In genomic region chr12:131947482-131948027, GRCh38 we compare ENCODE assay signal across 13 cellular contexts. TPM values are rescaled to one million over a fixed set of nuclear protein-coding genes. Genes with fewer than 3 reads are reported as not detected.
DNase-seq lines count a peak whose midpoint lies in the region; ATAC-seq and TF ChIP-seq lines count a peak whose summit lies in the region.
"Had no signal": no experiment of that assay in that cellular context is flagged by ENCODE, and none has a peak within 500 bp of the region (broad histone marks: within the 10 kb centered on the region; RNA-seq: fewer than 3 reads in every experiment).

No MANE protein-coding gene starts in this region.

- no peaks in the 10 kb centered on the region for H3K9me3 ChIP-seq in esophagus muscularis mucosa
- H3K9me3 ChIP-seq in spleen, result no peaks in the 10 kb centered on the region

- H3K4me3 ChIP-seq in esophagus muscularis mucosa (no peak overlapping the region), spleen (no peak overlapping the region)

- TF ChIP-seq EP300 in esophagus muscularis mucosa (IDR thresholded peaks at IDR 0.05), result no peak

- in situ Hi-C loops in GM13977 (cut with MboI; ENCODE audit: low pct_unique_long_range_greater_than_20kb, low sequenced_read_pairs, unreplicated experiment), result no loop called here

- H3K27ac Mint-ChIP-seq in activated T-cell treated with anti-CD3 and anti-CD28 coated beads, Interleukin-2, amount 50 U/mL, for 24 hours, result peak overlapping the region; percentile 33

- 61% methylated on average over 8 of the region's 8 CpGs for WGBS in esophagus muscularis mucosa
- WGBS in spleen, 5 donors, result 39 to 52% (median 47%) methylated on average over 8 of the region's 8 CpGs

- intact Hi-C loops in esophagus muscularis mucosa (cut with DNase I) (loop anchor here (2.0 to 5.0 kb wide), 3 partner anchors 19 to 100 kb away; partner anchors contain the start of gene PUS1), spleen (cut with DNase I; ENCODE audit: low total_unique reads) (no loop called here)

- TF ChIP-seq CTCF in esophagus muscularis mucosa (IDR thresholded peaks at IDR 0.05) (no peak), spleen (IDR thresholded peaks at IDR 0.05 in 8 of 11, conservative IDR thresholded peaks at IDR 0.05 in 3 of 11) (no peak), GM13977 (IDR thresholded peaks at IDR 0.05; ENCODE audit: extremely low read depth, insufficient read depth, missing control alignments) (no peak)

- no peak for TF ChIP-seq POLR2A in esophagus muscularis mucosa (IDR thresholded peaks at IDR 0.05; ENCODE audit: low read depth)
- no peak for TF ChIP-seq POLR2A in spleen (IDR thresholded peaks at IDR 0.05)

- H3K27me3 Mint-ChIP-seq in activated T-cell treated with anti-CD3 and anti-CD28 coated beads, Interleukin-2, amount 50 U/mL, for 24 hours, result no peaks in the 10 kb centered on the region
- no peaks in the 10 kb centered on the region for H3K27me3 Mint-ChIP-seq in activated T-cell treated with anti-CD3 and anti-CD28 coated beads, Interleukin-2, amount 50 U/mL, for 4 hours (ENCODE audit: low read depth)
- H3K27me3 Mint-ChIP-seq: stimulated activated naive CD8-positive, alpha-beta T cell treated with anti-CD3 and anti-CD28 coated beads, Interleukin-15, amount 100 ng/mL, for 72 hours had no signal

- no peak for ATAC-seq in activated T-cell treated with anti-CD3 and anti-CD28 coated beads, Interleukin-2, amount 50 U/mL, for 4 hours
- ATAC-seq: stimulated activated naive CD8-positive, alpha-beta T cell treated with anti-CD3 and anti-CD28 coated beads, Interleukin-15, amount 100 ng/mL, for 72 hours had no signal

- H3K36me3 ChIP-seq in esophagus muscularis mucosa, result peaks cover 9 to 29% (median 18%) of the 10 kb centered on the region in 4 donors
- H3K36me3 ChIP-seq in spleen, result peaks cover 0 to 28% (median 20%) of the 10 kb centered on the region in 6 donors

- H3K4me3 Mint-ChIP-seq in activated T-cell treated with anti-CD3 and anti-CD28 coated beads, Interleukin-2, amount 50 U/mL, for 24 hours, result no peak overlapping the region
- H3K4me3 Mint-ChIP-seq in activated T-cell treated with anti-CD3 and anti-CD28 coated beads, Interleukin-2, amount 50 U/mL, for 4 hours, result no peak overlapping the region

- peaks cover 21 to 41% (median 31%) of the 10 kb centered on the region in 4 donors for H3K4me1 ChIP-seq in esophagus muscularis mucosa
- peaks cover 16 to 47% (median 40%) of the 10 kb centered on the region in 6 donors for H3K4me1 ChIP-seq in spleen

- H3K4me1 Mint-ChIP-seq in activated T-cell treated with anti-CD3 and anti-CD28 coated beads, Interleukin-2, amount 50 U/mL, for 24 hours (ENCODE audit: low read depth), result peaks cover 27% of the 10 kb centered on the region
- peaks cover 23% of the 10 kb centered on the region for H3K4me1 Mint-ChIP-seq in activated T-cell treated with anti-CD3 and anti-CD28 coated beads, Interleukin-2, amount 50 U/mL, for 4 hours (ENCODE audit: low read depth)

- DNase-seq in activated T-cell treated with anti-CD3 and anti-CD28 coated beads, Interleukin-2, amount 50 U/mL, for 24 hours, result peak; percentile 32
- no peak for DNase-seq in activated T-cell treated with anti-CD3 and anti-CD28 coated beads, Interleukin-2, amount 50 U/mL, for 4 hours
- peak; percentile 35 for DNase-seq in RPMI8226
- no peak for DNase-seq in esophagus muscularis mucosa (ENCODE audit: extremely low spot score)
- peak; percentile 42 for DNase-seq in spleen
- no peak for DNase-seq in GM13977 (ENCODE audit: low spot score)
- DNase-seq in NK-92 treated with Interleukin-12 subunit alpha and Interleukin-12 subunit beta, amount 100 ng/mL, for 24 hours (lab: John Stamatoyannopoulos, UW), result no peak
- no peak for DNase-seq in GDM1 (lab: John Stamatoyannopoulos, UW)
- DNase-seq: activated CD4-positive, CD25-positive, alpha-beta regulatory T cell; AML-193; GF-D8; SHP77 had no signal

- H3K36me3 Mint-ChIP-seq in activated T-cell treated with anti-CD3 and anti-CD28 coated beads, Interleukin-2, amount 50 U/mL, for 24 hours (ENCODE audit: low read depth), result peaks cover 54% of the 10 kb centered on the region
- H3K36me3 Mint-ChIP-seq in activated T-cell treated with anti-CD3 and anti-CD28 coated beads, Interleukin-2, amount 50 U/mL, for 4 hours (ENCODE audit: insufficient read depth), result peaks cover 13% of the 10 kb centered on the region

- no peaks in the 10 kb centered on the region for H3K9me3 Mint-ChIP-seq in activated T-cell treated with anti-CD3 and anti-CD28 coated beads, Interleukin-2, amount 50 U/mL, for 24 hours
- no peaks in the 10 kb centered on the region for H3K9me3 Mint-ChIP-seq in activated T-cell treated with anti-CD3 and anti-CD28 coated beads, Interleukin-2, amount 50 U/mL, for 4 hours
- H3K9me3 Mint-ChIP-seq: stimulated activated naive CD8-positive, alpha-beta T cell treated with anti-CD3 and anti-CD28 coated beads, Interleukin-15, amount 100 ng/mL, for 72 hours had no signal

- H3K27me3 ChIP-seq in esophagus muscularis mucosa (no peaks in the 10 kb centered on the region), spleen (replicated peaks in 1 of 7) (no peaks in the 10 kb centered on the region)

- H3K27ac ChIP-seq in esophagus muscularis mucosa (replicated peaks in 1 of 4) (peak overlapping the region in 3 of 4 donors; percentile 5 to 91 (median 23)), spleen (peak overlapping the region in 6 of 8 donors; percentile 9 to 93 (median 46))

RNA-seq across cellular contexts. Expression of gene EP400, which starts 2.2 kb away (rescaled TPM):
- total RNA-seq in activated T-cell treated with anti-CD3 and anti-CD28 coated beads, Interleukin-2, amount 50 U/mL, for 4 hours, result 10 to 100 TPM; 53.3 to 57.2 (median 56.9) TPM
- total RNA-seq in esophagus muscularis mucosa (10 to 100 TPM; 16.9 to 31.1 (median 22.4) TPM), spleen (10 to 100 TPM; 41.1 to 70.2 (median 48.3) TPM)
- 10 to 100 TPM; 11.8 to 20.8 (median 17.5) TPM for polyA plus RNA-seq in spleen

RNA-seq across cellular contexts. Expression of gene PUS1, which starts 18.5 kb away (rescaled TPM):
- 100 to 1,000 TPM; 132 to 157 (median 155) TPM for total RNA-seq in activated T-cell treated with anti-CD3 and anti-CD28 coated beads, Interleukin-2, amount 50 U/mL, for 4 hours
- 10 to 100 TPM; 14.7 to 23.3 (median 19.5) TPM for total RNA-seq in esophagus muscularis mucosa
- 10 to 100 TPM; 16.0 to 42.7 (median 23.3) TPM for total RNA-seq in spleen
- 10 to 100 TPM; 30.0 to 46.5 (median 41.3) TPM for polyA plus RNA-seq in spleen

RNA-seq across cellular contexts. Expression of gene ULK1, which starts 53.1 kb away (rescaled TPM):
- 10 to 100 TPM; 16.3 to 17.9 (median 16.7) TPM for total RNA-seq in activated T-cell treated with anti-CD3 and anti-CD28 coated beads, Interleukin-2, amount 50 U/mL, for 4 hours
- total RNA-seq in esophagus muscularis mucosa (10 to 100 TPM; 18.4 to 37.5 (median 26.9) TPM), spleen (10 to 100 TPM; 30.2 to 60.7 (median 55.0) TPM)
- 10 to 100 TPM in 2 of 3 donors, 1 to 10 TPM in 1; 9.9 to 35.1 (median 25.3) TPM for polyA plus RNA-seq in spleen

Comparison
In these comparisons a context has a peak if more than half of its experiments do, and no peak if none do; other contexts are left out.
1. DNase-seq: peak in activated T-cell treated with anti-CD3 and anti-CD28 coated beads, Interleukin-2, amount 50 U/mL, for 24 hours (single experiment), RPMI8226 (single experiment) and spleen (single experiment); none in activated T-cell treated with anti-CD3 and anti-CD28 coated beads, Interleukin-2, amount 50 U/mL, for 4 hours (single experiment), esophagus muscularis mucosa (single experiment), GM13977 (single experiment), NK-92 treated with Interleukin-12 subunit alpha and Interleukin-12 subunit beta, amount 100 ng/mL, for 24 hours (single experiment) and GDM1 (single experiment).